ENCODE assay signal across 8 cellular contexts in genomic region chr14:64703393-64704144, GRCh38. TPM values are rescaled to one million over a fixed set of nuclear protein-coding genes. Genes with fewer than 3 reads are reported as not detected.
DNase-seq lines count a peak whose midpoint lies in the region; ATAC-seq lines count a peak whose summit lies in the region.

No MANE protein-coding gene starts in this region.

- peak; percentile 51 for DNase-seq in NCI-H2081 treated with DMSO at 0.1 percent for 48 hours (lab: John Stamatoyannopoulos, UW)
- DNase-seq in NCI-H2081 (lab: John Stamatoyannopoulos, UW): no peak
- no peak for DNase-seq in activated T-helper 2 cell treated with anti-CD3 and anti-CD28 coated beads, Interferon-gamma antibody, Interleukin-2, Interleukin-4, amounts not matched to agents 10 μg/mL and 5 μg/mL and 100 μg/mL, durations not matched to agents 14 hours and 24 hours and 36 hours (ENCODE audit: low spot score)
- no peak for DNase-seq in stimulated activated naive B cell treated with anti-CD40 and anti-IgM and Interleukin-4, amounts not matched to agents 10 μg/mL and 1 μg/mL and 100 μg/mL, for 72 hours
- no peak for DNase-seq in COLO668 (lab: John Stamatoyannopoulos, UW; ENCODE audit: unreplicated experiment)

- no peak for ATAC-seq in stimulated activated naive B cell treated with anti-CD40 and anti-IgM and Interleukin-4, amounts not matched to agents 10 μg/mL and 1 μg/mL and 100 μg/mL, for 72 hours (replicated peaks)
- ATAC-seq in GM21786 (IDR thresholded peaks at IDR 0.05; ENCODE audit: unreplicated experiment) (no peak), HG03571 (IDR thresholded peaks at IDR 0.05; ENCODE audit: unreplicated experiment) (no peak)

- no peaks in the 10 kb centered on the region for H3K36me3 Mint-ChIP-seq in activated T-helper 2 cell treated with anti-CD3 and anti-CD28 coated beads, Interferon-gamma antibody, Interleukin-2, Interleukin-4, amounts not matched to agents 10 μg/mL and 5 μg/mL and 100 μg/mL, durations not matched to agents 14 hours and 24 hours and 36 hours (ENCODE audit: low read depth)
- H3K36me3 Mint-ChIP-seq in stimulated activated naive B cell treated with anti-CD40 and anti-IgM and Interleukin-4, amounts not matched to agents 10 μg/mL and 1 μg/mL and 100 μg/mL, for 72 hours: no peaks in the 10 kb centered on the region

- no peaks in the 10 kb centered on the region for H3K9me3 Mint-ChIP-seq in activated T-helper 2 cell treated with anti-CD3 and anti-CD28 coated beads, Interferon-gamma antibody, Interleukin-2, Interleukin-4, amounts not matched to agents 10 μg/mL and 5 μg/mL and 100 μg/mL, durations not matched to agents 14 hours and 24 hours and 36 hours
- H3K9me3 Mint-ChIP-seq in stimulated activated naive B cell treated with anti-CD40 and anti-IgM and Interleukin-4, amounts not matched to agents 10 μg/mL and 1 μg/mL and 100 μg/mL, for 72 hours: no peaks in the 10 kb centered on the region

- H3K4me3 Mint-ChIP-seq in activated T-helper 2 cell treated with anti-CD3 and anti-CD28 coated beads, Interferon-gamma antibody, Interleukin-2, Interleukin-4, amounts not matched to agents 10 μg/mL and 5 μg/mL and 100 μg/mL, durations not matched to agents 14 hours and 24 hours and 36 hours (ENCODE audit: low read depth): peak overlapping the region; percentile 58
- peak overlapping the region; percentile 42 to 76 for H3K4me3 Mint-ChIP-seq in stimulated activated naive B cell treated with anti-CD40 and anti-IgM and Interleukin-4, amounts not matched to agents 10 μg/mL and 1 μg/mL and 100 μg/mL, for 72 hours

- intact Hi-C loops in activated T-helper 2 cell treated with anti-CD3 and anti-CD28 coated beads, Interferon-gamma antibody, Interleukin-2, Interleukin-4, amounts not matched to agents 10 μg/mL and 5 μg/mL and 100 μg/mL, durations not matched to agents 14 hours and 24 hours and 36 hours (cut with micrococcal nuclease): loop anchor here (5.0 kb wide), 1 partner anchor 161 kb away; the partner anchor contains the start of gene HSPA2

- peak overlapping the region; percentile 71 for H3K4me3 ChIP-seq in iPS-18a (ENCODE audit: low read length)

- peaks cover 45% of the 10 kb centered on the region for H3K4me1 Mint-ChIP-seq in activated T-helper 2 cell treated with anti-CD3 and anti-CD28 coated beads, Interferon-gamma antibody, Interleukin-2, Interleukin-4, amounts not matched to agents 10 μg/mL and 5 μg/mL and 100 μg/mL, durations not matched to agents 14 hours and 24 hours and 36 hours (ENCODE audit: low read depth)
- peaks cover 27 to 38% of the 10 kb centered on the region in 2 donors for H3K4me1 Mint-ChIP-seq in stimulated activated naive B cell treated with anti-CD40 and anti-IgM and Interleukin-4, amounts not matched to agents 10 μg/mL and 1 μg/mL and 100 μg/mL, for 72 hours

- H3K27ac ChIP-seq in iPS-18a (ENCODE audit: low read length): no peak overlapping the region

- H3K36me3 ChIP-seq in iPS-18a (ENCODE audit: control insufficient read depth, low read depth, low read length): no peaks in the 10 kb centered on the region

- H3K27me3 ChIP-seq in iPS-18a (ENCODE audit: control insufficient read depth, insufficient read depth, low read length): peaks cover 11% of the 10 kb centered on the region

- peaks cover 61% of the 10 kb centered on the region for H3K27me3 Mint-ChIP-seq in activated T-helper 2 cell treated with anti-CD3 and anti-CD28 coated beads, Interferon-gamma antibody, Interleukin-2, Interleukin-4, amounts not matched to agents 10 μg/mL and 5 μg/mL and 100 μg/mL, durations not matched to agents 14 hours and 24 hours and 36 hours (ENCODE audit: low read depth)
- H3K27me3 Mint-ChIP-seq in stimulated activated naive B cell treated with anti-CD40 and anti-IgM and Interleukin-4, amounts not matched to agents 10 μg/mL and 1 μg/mL and 100 μg/mL, for 72 hours: peaks cover 46 to 58% of the 10 kb centered on the region in 2 donors

- H3K9me3 ChIP-seq in iPS-18a (ENCODE audit: control insufficient read depth, low read depth, low read length): no peaks in the 10 kb centered on the region

- no peak overlapping the region for H3K27ac Mint-ChIP-seq in activated T-helper 2 cell treated with anti-CD3 and anti-CD28 coated beads, Interferon-gamma antibody, Interleukin-2, Interleukin-4, amounts not matched to agents 10 μg/mL and 5 μg/mL and 100 μg/mL, durations not matched to agents 14 hours and 24 hours and 36 hours
- no peak overlapping the region for H3K27ac Mint-ChIP-seq in stimulated activated naive B cell treated with anti-CD40 and anti-IgM and Interleukin-4, amounts not matched to agents 10 μg/mL and 1 μg/mL and 100 μg/mL, for 72 hours

- peaks cover 61% of the 10 kb centered on the region for H3K4me1 ChIP-seq in iPS-18a (ENCODE audit: control insufficient read depth, low read depth, low read length)

- H3K9ac ChIP-seq in iPS-18a (ENCODE audit: low read length): peak overlapping the region; percentile 54

RNA-seq across cellular contexts. Expression of gene PLEKHG3, which starts 0.7 kb away (rescaled TPM):
- 1.0 and 1.9 TPM in 2 replicates for total RNA-seq in activated T-helper 2 cell treated with anti-CD3 and anti-CD28 coated beads, Interferon-gamma antibody, Interleukin-2, Interleukin-4, amounts not matched to agents 10 μg/mL and 5 μg/mL and 100 μg/mL, durations not matched to agents 14 hours and 24 hours and 36 hours
